In genomic region chr4:2935762-2936743, GRCh38 we compare ENCODE assay signal across 8 cellular contexts. TPM values are rescaled to one million over a fixed set of nuclear protein-coding genes. Genes with fewer than 3 reads are reported as not detected.
DNase-seq lines count a peak whose midpoint lies in the region; ATAC-seq and TF ChIP-seq lines count a peak whose summit lies in the region.

No MANE protein-coding gene starts in this region.

- no peak for TF ChIP-seq CTCF in CD14-positive monocyte (IDR thresholded peaks at IDR 0.05)
- no peak for TF ChIP-seq CTCF in foreskin keratinocyte (conservative IDR thresholded peaks at IDR 0.05)

- no peaks in the 10 kb centered on the region for H3K27me3 Mint-ChIP-seq in CD14-positive monocyte (ENCODE audit: low read depth in 3 of 3)

- peak; percentile 51 for ATAC-seq in foreskin keratinocyte
- ATAC-seq in HG03521 (IDR thresholded peaks at IDR 0.05; ENCODE audit: unreplicated experiment): no peak

- H3K4me1 ChIP-seq in foreskin keratinocyte: peaks cover 14% of the 10 kb centered on the region

- peak overlapping the region; percentile 93 for H3K27ac ChIP-seq in foreskin keratinocyte

- no peaks in the 10 kb centered on the region for H3K9me3 Mint-ChIP-seq in CD14-positive monocyte

- peaks cover 44% of the 10 kb centered on the region for H3K4me1 Mint-ChIP-seq in CD14-positive monocyte

- H3K36me3 Mint-ChIP-seq in CD14-positive monocyte: peaks cover 39 to 46% of the 10 kb centered on the region in 2 donors

- H3K4me3 Mint-ChIP-seq in CD14-positive monocyte: peak overlapping the region; percentile 76 to 86

- no peak for DNase-seq in CD14-positive monocyte (ENCODE audit: low spot score)
- DNase-seq in Jurkat, Clone E6-1 (ENCODE audit: low read depth, low spot score): no peak
- peak; percentile 68 for DNase-seq in activated T-cell treated with anti-CD3 and anti-CD28 coated beads for 24 hours (ENCODE audit: low read depth)
- peak; percentile 84 to 94 for DNase-seq in foreskin keratinocyte
- no peak for DNase-seq in skeletal muscle cell (ENCODE audit: low read depth)
- no peak for DNase-seq in NCI-H526 (lab: John Stamatoyannopoulos, UW)
- no peak for DNase-seq in NCI-H2196 treated with DMSO at 0.1 percent for 48 hours (lab: John Stamatoyannopoulos, UW; ENCODE audit: unreplicated experiment)

- H3K27me3 ChIP-seq in foreskin keratinocyte: no peaks in the 10 kb centered on the region

- H3K4me3 ChIP-seq in Jurkat, Clone E6-1 (ENCODE audit: low read length): peak overlapping the region; percentile 86
- H3K4me3 ChIP-seq in skeletal muscle cell (ENCODE audit: low read depth, low read length): peak overlapping the region; percentile 93

- intact Hi-C loops in CD14-positive monocyte (cut with micrococcal nuclease): loop anchor here (2.0 to 10.0 kb wide), 2 partner anchors 27 to 91 kb away; partner anchors contain the start of genes ADD1 (in 2 of the 2), GRK4 (in 1 of the 2) and NOP14 (in 1 of the 2)

- H3K27ac Mint-ChIP-seq in CD14-positive monocyte: peak overlapping the region in 5 of 7 donors; percentile 54 to 87 (median 82)

RNA-seq across cellular contexts. Expression of gene NOP14, which starts 27.2 kb away (rescaled TPM):
- polyA plus RNA-seq in CD14-positive monocyte: 1 to 10 TPM; 3.9 to 4.3 TPM
- polyA plus RNA-seq in Jurkat, Clone E6-1 (2012; ENCODE audit: insufficient read depth, insufficient read length): 70.7 TPM
- total RNA-seq in foreskin keratinocyte: 42.2 and 52.5 TPM in 2 replicates
- 27.3 and 34.3 TPM in 2 replicates for polyA plus RNA-seq in foreskin keratinocyte

RNA-seq across cellular contexts. Expression of gene GRK4, which starts 27.3 kb away (rescaled TPM):
- polyA plus RNA-seq in CD14-positive monocyte: 1 to 10 TPM; 1.1 to 1.2 TPM
- polyA plus RNA-seq in Jurkat, Clone E6-1 (2012; ENCODE audit: insufficient read depth, insufficient read length): 7.8 TPM
- 2.7 and 2.8 TPM in 2 replicates for total RNA-seq in foreskin keratinocyte
- 1.8 and 2.0 TPM in 2 replicates for polyA plus RNA-seq in foreskin keratinocyte

Comparison
In these comparisons a context has a peak if more than half of its experiments do, and no peak if none do; other contexts are left out.
1. DNase-seq: peak in activated T-cell treated with anti-CD3 and anti-CD28 coated beads for 24 hours (single experiment) and foreskin keratinocyte (2 of 2); none in CD14-positive monocyte (single experiment), Jurkat, Clone E6-1 (single experiment), skeletal muscle cell (single experiment), NCI-H526 (0 of 2) and NCI-H2196 treated with DMSO at 0.1 percent for 48 hours (single experiment).